In genomic region chr17:58575511-58575910, GRCh38 we compare ENCODE assay signal across 13 cellular contexts.
DNase-seq lines count a peak whose midpoint lies in the region; TF ChIP-seq lines count a peak whose summit lies in the region.
"Had no signal": no experiment of that assay in that cellular context is flagged by ENCODE, and none has a peak within 500 bp of the region (broad histone marks: within the 10 kb centered on the region; RNA-seq: fewer than 3 reads in every experiment).

No MANE protein-coding gene starts in this region.

- H3K27ac ChIP-seq in endodermal cell (ENCODE audit: low read depth, low read length) (no peak overlapping the region), prostate gland (peak overlapping the region in 1 of 2 donors; percentile 48), Karpas-422 (ENCODE audit: low read length) (no peak overlapping the region)

- peak; percentile 45 for DNase-seq in GM03348 (ENCODE audit: low spot score)
- DNase-seq in NB4 (ENCODE audit: low read depth) = peak; percentile 59
- DNase-seq in endodermal cell = no peak
- peak; percentile 30 for DNase-seq in prostate gland (ENCODE audit: low spot score)
- DNase-seq in NCI-H446 treated with DMSO at 0.1 percent for 48 hours (lab: John Stamatoyannopoulos, UW) = no peak
- DNase-seq in Karpas-422 = no peak
- no peak for DNase-seq in activated naive CD4-positive, alpha-beta T cell treated with Interleukin-2 at 50 U/mL for 16 hours
- DNase-seq in activated effector memory CD4-positive, alpha-beta T cell treated with anti-CD3 and anti-CD28 coated beads, Interleukin-2, amount 50 U/mL, for 16 hours = no peak
- DNase-seq: activated CD4-positive, CD25-positive, alpha-beta regulatory T cell; RPMI8226; stimulated activated CD4-positive, alpha-beta T cell treated with anti-CD3 and anti-CD28 coated beads, Interleukin-12 subunit alpha, Interleukin-12 subunit beta, amount 100 ng/mL, for 4 hours had no signal

- H3K9ac ChIP-seq in endodermal cell (ENCODE audit: extremely low read depth, low read length, poor library complexity, severe bottlenecking) = no peak overlapping the region
- H3K9ac ChIP-seq in Karpas-422 (ENCODE audit: low read length) = no peak overlapping the region

- no peaks in the 10 kb centered on the region for H3K36me3 Mint-ChIP-seq in endodermal cell (ENCODE audit: low read depth)

- intact Hi-C loops in prostate gland (cut with DNase I) = no loop called here

- H3K4me3 ChIP-seq in NB4 (ENCODE audit: low read depth, low read length) (no peak overlapping the region), endodermal cell (ENCODE audit: low read length) (no peak overlapping the region), prostate gland (no peak overlapping the region), Karpas-422 (ENCODE audit: low read length) (no peak overlapping the region)

- no peaks in the 10 kb centered on the region for H4K20me1 ChIP-seq in Karpas-422 (ENCODE audit: insufficient read depth, low read depth, low read length)

- H3K4me2 ChIP-seq in Karpas-422 (ENCODE audit: low read depth, low read length, poor library complexity, severe bottlenecking) = no peak overlapping the region

- WGBS in endodermal cell (ENCODE audit: insufficient coverage in 1 of 2, insufficient read length in 1 of 2), 2 experiments = 83 to 100% methylated on average over 1 of the region's 1 CpG
- WGBS in prostate gland = 7% methylated on average over 1 of the region's 1 CpG

- TF ChIP-seq POLR2A in NB4 (IDR thresholded peaks at IDR 0.05; ENCODE audit: extremely low read depth, insufficient read length) = no peak
- no peak for TF ChIP-seq POLR2A in prostate gland (IDR thresholded peaks at IDR 0.05)

- H3K4me3 Mint-ChIP-seq in endodermal cell = no peak overlapping the region
- H3K4me3 Mint-ChIP-seq: activated T-helper 17 cell treated with anti-CD3 and anti-CD28 coated beads, Interleukin-2, amount 50 U/mL, for 72 hours; nephron had no signal

- peak overlapping the region; percentile 58 for H3K27ac Mint-ChIP-seq in endodermal cell
- H3K27ac Mint-ChIP-seq: activated T-helper 17 cell treated with anti-CD3 and anti-CD28 coated beads, Interleukin-2, amount 50 U/mL, for 72 hours; nephron had no signal

- H2AFZ ChIP-seq in Karpas-422 (ENCODE audit: low read length) = no peak overlapping the region

- no peaks in the 10 kb centered on the region for H3K27me3 Mint-ChIP-seq in endodermal cell (ENCODE audit: insufficient read depth)
- H3K27me3 Mint-ChIP-seq: activated T-helper 17 cell treated with anti-CD3 and anti-CD28 coated beads, Interleukin-2, amount 50 U/mL, for 72 hours had no signal

- H3K4me1 ChIP-seq in endodermal cell (ENCODE audit: control insufficient read depth, insufficient read depth, low read length) (no peaks in the 10 kb centered on the region), prostate gland (replicated peaks) (no peaks in the 10 kb centered on the region), Karpas-422 (ENCODE audit: low read length) (peaks cover 12% of the 10 kb centered on the region)

- no peak for TF ChIP-seq CTCF in NB4 (IDR thresholded peaks at IDR 0.05; ENCODE audit: low read depth, low read length)
- TF ChIP-seq CTCF in endodermal cell (conservative IDR thresholded peaks at IDR 0.05) = no peak
- no peak for TF ChIP-seq CTCF in prostate gland (IDR thresholded peaks at IDR 0.05)

- H3K36me3 ChIP-seq in endodermal cell (ENCODE audit: control insufficient read depth, insufficient read depth, low read length) (no peaks in the 10 kb centered on the region), prostate gland (no peaks in the 10 kb centered on the region), Karpas-422 (ENCODE audit: insufficient read depth, low read length) (no peaks in the 10 kb centered on the region)

- H3K27me3 ChIP-seq in endodermal cell (ENCODE audit: control insufficient read depth, insufficient read depth, low read length, poor library complexity, severe bottlenecking) (no peaks in the 10 kb centered on the region), prostate gland (replicated peaks; ENCODE audit: insufficient read depth) (no peaks in the 10 kb centered on the region), Karpas-422 (ENCODE audit: low read length) (no peaks in the 10 kb centered on the region)

- no peaks in the 10 kb centered on the region for H3K9me2 ChIP-seq in Karpas-422 (replicated peaks; ENCODE audit: insufficient read depth, low read length)

- no peaks in the 10 kb centered on the region for H3K9me3 Mint-ChIP-seq in endodermal cell
- H3K9me3 Mint-ChIP-seq: activated T-helper 17 cell treated with anti-CD3 and anti-CD28 coated beads, Interleukin-2, amount 50 U/mL, for 72 hours; nephron had no signal

- H3K4me1 Mint-ChIP-seq in endodermal cell = peaks cover 11% of the 10 kb centered on the region
- H3K4me1 Mint-ChIP-seq: activated T-helper 17 cell treated with anti-CD3 and anti-CD28 coated beads, Interleukin-2, amount 50 U/mL, for 72 hours had no signal

- H3K79me2 ChIP-seq in Karpas-422 (ENCODE audit: low read length) = no peaks in the 10 kb centered on the region

- H3K9me3 ChIP-seq in endodermal cell (ENCODE audit: control insufficient read depth, low read length) (no peaks in the 10 kb centered on the region), prostate gland (no peaks in the 10 kb centered on the region), Karpas-422 (ENCODE audit: low read length) (no peaks in the 10 kb centered on the region)

Comparison
In these comparisons a context has a peak if more than half of its experiments do, and no peak if none do; other contexts are left out.
1. DNase-seq: peak in GM03348 (single experiment), NB4 (single experiment) and prostate gland (single experiment); none in endodermal cell (single experiment), NCI-H446 treated with DMSO at 0.1 percent for 48 hours (single experiment), Karpas-422 (single experiment), activated naive CD4-positive, alpha-beta T cell treated with Interleukin-2 at 50 U/mL for 16 hours (single experiment) and activated effector memory CD4-positive, alpha-beta T cell treated with anti-CD3 and anti-CD28 coated beads, Interleukin-2, amount 50 U/mL, for 16 hours (single experiment).